8 cellular contexts compared by ENCODE assay signal in genomic region chr3:32684800-32685603, GRCh38. TPM values are rescaled to one million over a fixed set of nuclear protein-coding genes. Genes with fewer than 3 reads are reported as not detected.
A peak's percentile ranks its signal among the peaks of the same experiment; 100 is the strongest.
DNase-seq lines count a peak whose midpoint lies in the region; ATAC-seq, FAIRE-seq and TF ChIP-seq lines count a peak whose summit lies in the region.

CNOT10 (plus strand) TSS chr3:32685188; CDS start chr3:32685461, 273 bp downstream.

- H3K27me3 ChIP-seq in BJ (ENCODE audit: control insufficient read depth, insufficient read depth, low read length) (no peaks in the 10 kb centered on the region), kidney epithelial cell (ENCODE audit: control insufficient read depth, insufficient read depth, low read length) (no peaks in the 10 kb centered on the region)

- H3K27me3 Mint-ChIP-seq in activated CD4-positive, alpha-beta T cell treated with anti-CD3 and anti-CD28 coated beads for 36 hours, result no peaks in the 10 kb centered on the region

- intact Hi-C loops in activated CD4-positive, alpha-beta T cell treated with anti-CD3 and anti-CD28 coated beads for 36 hours (cut with DNase I, micrococcal nuclease), result loop anchor here (1.0 to 5.0 kb wide), 8 partner anchors 96 to 755 kb away; partner anchors contain the start of genes CMTM6 (in 2 of the 2), CMTM7 (in 1 of the 2), DYNC1LI1 (in 1 of the 2) and GPD1L (in 1 of the 2)

- peak; percentile 34 for TF ChIP-seq CTCF in BJ (IDR thresholded peaks at IDR 0.05; ENCODE audit: insufficient read depth, low read depth, low read length)
- peak; percentile 16 for TF ChIP-seq CTCF in choroid plexus epithelial cell (conservative IDR thresholded peaks at IDR 0.05; ENCODE audit: low read depth, low read length)
- peak; percentile 19 for TF ChIP-seq CTCF in kidney epithelial cell (IDR thresholded peaks at IDR 0.05; ENCODE audit: insufficient read depth, low read length, poor library complexity, severe bottlenecking)

- H3K4me3 ChIP-seq in BJ (ENCODE audit: low read depth, low read length) (peak within 1 kb of the TSS; percentile 96), choroid plexus epithelial cell (ENCODE audit: low read depth, low read length) (peak within 1 kb of the TSS; percentile 98), kidney epithelial cell (ENCODE audit: low read depth, low read length) (peak within 1 kb of the TSS; percentile 79)

- peak; percentile 98 for FAIRE-seq in GM19239 (lab: Jason Lieb, UNC)

- H3K4me3 Mint-ChIP-seq in activated CD4-positive, alpha-beta T cell treated with anti-CD3 and anti-CD28 coated beads for 36 hours, result peak within 1 kb of the TSS; percentile 88

- POLR2A ChIA-PET in BJ (lab: Charles Lee), result interaction anchor here (0.5 kb wide), 1 partner anchor 18 kb away, joined by 5 read pairs; no protein-coding TSS in a partner anchor
- POLR2A ChIA-PET in activated CD4-positive, alpha-beta T cell treated with anti-CD3 and anti-CD28 coated beads for 36 hours (lab: Charles Lee), result interaction anchor here (0.5 to 0.9 kb wide), 2 partner anchors 10 to 93 kb away, joined by 3 to 4 read pairs; no protein-coding TSS in a partner anchor

- H3K4me1 Mint-ChIP-seq in activated CD4-positive, alpha-beta T cell treated with anti-CD3 and anti-CD28 coated beads for 36 hours, result peaks cover 32% of the 10 kb centered on the region

- H3K27ac Mint-ChIP-seq in activated CD4-positive, alpha-beta T cell treated with anti-CD3 and anti-CD28 coated beads for 36 hours, result peak within 1 kb of the TSS; percentile 91

- H3K9me3 Mint-ChIP-seq in activated CD4-positive, alpha-beta T cell treated with anti-CD3 and anti-CD28 coated beads for 36 hours (ENCODE audit: low read depth), result no peaks in the 10 kb centered on the region

- DNase-seq in BJ (ENCODE audit: low read depth) (peak; percentile 71), GM19239 (ENCODE audit: insufficient read length, low spot score) (peak; percentile 87), NCI-H524 (lab: John Stamatoyannopoulos, UW) (peak; percentile 80 to 91), choroid plexus epithelial cell (ENCODE audit: low read depth) (peak; percentile 94), kidney epithelial cell (ENCODE audit: low read depth) (peak; percentile 78)
- DNase-seq in activated CD4-positive, alpha-beta T cell treated with anti-CD3 and anti-CD28 coated beads for 36 hours, result peak; percentile 98
- DNase-seq in stimulated activated CD4-positive, alpha-beta T cell treated with anti-CD3 and anti-CD28 coated beads, Interleukin-15, amount 100 ng/mL, for 48 hours (ENCODE audit: low read depth in 2 of 2), result peak; percentile 92 to 95

- peaks cover 22% of the 10 kb centered on the region for H3K36me3 Mint-ChIP-seq in activated CD4-positive, alpha-beta T cell treated with anti-CD3 and anti-CD28 coated beads for 36 hours (ENCODE audit: low read depth)

- CTCF ChIA-PET in BJ (lab: Yijun Ruan, JAX), result interaction anchor here (0.7 to 1.3 kb wide), 4 partner anchors 11 to 217 kb away, joined by 3 read pairs; no protein-coding TSS in a partner anchor
- CTCF ChIA-PET in activated CD4-positive, alpha-beta T cell treated with anti-CD3 and anti-CD28 coated beads for 36 hours (lab: Charles Lee), result interaction anchor here (0.7 to 1.3 kb wide), 7 partner anchors 10 to 445 kb away, joined by 3 to 5 read pairs (median 3); no protein-coding TSS in a partner anchor

- peak; percentile 96 for ATAC-seq in HG03457 (IDR thresholded peaks at IDR 0.05; ENCODE audit: unreplicated experiment)
- peak; percentile 96 for ATAC-seq in activated CD4-positive, alpha-beta T cell treated with anti-CD3 and anti-CD28 coated beads for 36 hours

- H3K36me3 ChIP-seq in BJ (ENCODE audit: control insufficient read depth, insufficient read depth, low read length), result no peaks in the 10 kb centered on the region
- no peaks in the 10 kb centered on the region for H3K36me3 ChIP-seq in kidney epithelial cell (ENCODE audit: control insufficient read depth, insufficient read depth, low read length)

RNA-seq across cellular contexts. Expression of gene CNOT10, which starts in this region (rescaled TPM):
- 20.0 and 26.4 TPM in 2 replicates for polyA plus RNA-seq in BJ (2011; rRNA removed)
- polyA minus RNA-seq in BJ (2011; rRNA and poly(A)+ RNA removed), result 12.3 and 14.5 TPM in 2 replicates
- total RNA-seq in activated CD4-positive, alpha-beta T cell treated with anti-CD3 and anti-CD28 coated beads for 36 hours, result 10 to 100 TPM; 57.7 to 76.9 TPM
- 24.6 and 27.0 TPM in 2 replicates for total RNA-seq in kidney epithelial cell

Comparison
In these comparisons a context has a peak if more than half of its experiments do, and no peak if none do; other contexts are left out.
1. Peak in every context shown above with its lines: DNase-seq, ATAC-seq and H3K4me3 ChIP-seq.